In the genomic region with DNA sequence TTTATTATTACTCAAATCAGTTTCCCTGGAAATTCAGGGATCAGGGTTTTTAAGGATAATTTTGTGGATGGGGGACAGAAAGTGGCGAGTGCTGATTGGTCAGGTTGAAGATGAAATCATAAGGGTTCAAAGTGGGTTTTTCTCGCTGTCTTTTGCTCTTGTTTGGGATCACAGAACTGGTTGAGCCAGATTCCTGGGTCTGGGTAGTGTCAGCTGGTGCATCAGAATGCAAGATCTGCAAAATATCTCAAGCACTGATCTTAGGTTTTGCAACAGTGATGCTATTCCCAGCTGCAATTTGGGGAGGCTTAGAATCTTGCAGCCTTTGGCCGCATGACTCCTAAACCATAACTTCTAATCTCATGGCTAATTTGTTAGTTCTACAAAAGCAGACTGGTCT, we compare ENCODE assay signal across 22 cellular contexts. TPM values are rescaled to one million over a fixed set of nuclear protein-coding genes. Genes with fewer than 3 reads are reported as not detected.
"Had no signal": no experiment of that assay in that cellular context is flagged by ENCODE, and none has a peak within 500 bp of the region (broad histone marks: within the 10 kb centered on the region; RNA-seq: fewer than 3 reads in every experiment).

No MANE protein-coding gene starts in this region.

- ATAC-seq: mucosa of descending colon; stimulated activated naive B cell treated with anti-CD40 and anti-IgM and Interleukin-4, amounts not matched to agents 10 μg/mL and 1 μg/mL and 100 μg/mL, for 72 hours had no signal

- H3K4me3 ChIP-seq: cardiac muscle cell, esophagus squamous epithelium, left ventricle myocardium inferior, mucosa of descending colon, neural progenitor cell had no signal

- DNase-seq: activated CD4-positive, alpha-beta T cell treated with anti-CD3 and anti-CD28 coated beads for 1 hour; activated CD8-positive, alpha-beta memory T cell treated with anti-CD3 and anti-CD28 coated beads for 24 hours; activated gamma-delta T cell; amniotic stem cell; dermis blood vessel endothelial cell; effector memory CD4-positive, alpha-beta T cell; esophagus squamous epithelium; hippocampal formation; left ventricle myocardium inferior; mucosa of descending colon; naive B cell; stimulated activated CD4-positive, alpha-beta T cell treated with anti-CD3 and anti-CD28 coated beads, Interleukin-4, amount 100 ng/mL, for 4 hours; stimulated activated naive B cell treated with anti-CD40 and anti-IgM and Interleukin-4, amounts not matched to agents 10 μg/mL and 1 μg/mL and 100 μg/mL, for 72 hours; T1000 had no signal

- H3K9me3 ChIP-seq: esophagus squamous epithelium, left ventricle myocardium inferior, mucosa of descending colon had no signal

- H3K27ac Mint-ChIP-seq: activated naive CD8-positive, alpha-beta T cell; neural progenitor cell; stimulated activated naive B cell treated with anti-CD40 and anti-IgM and Interleukin-4, amounts not matched to agents 10 μg/mL and 1 μg/mL and 100 μg/mL, for 72 hours had no signal

- H3K27me3 Mint-ChIP-seq: activated naive CD8-positive, alpha-beta T cell; naive B cell; stimulated activated naive B cell treated with anti-CD40 and anti-IgM and Interleukin-4, amounts not matched to agents 10 μg/mL and 1 μg/mL and 100 μg/mL, for 72 hours had no signal

- H3K4me3 Mint-ChIP-seq: activated naive CD8-positive, alpha-beta T cell; neural progenitor cell; stimulated activated naive B cell treated with anti-CD40 and anti-IgM and Interleukin-4, amounts not matched to agents 10 μg/mL and 1 μg/mL and 100 μg/mL, for 72 hours had no signal

- H3K36me3 ChIP-seq: cardiac muscle cell, esophagus squamous epithelium, left ventricle myocardium inferior, neural progenitor cell had no signal

- H3K27me3 ChIP-seq: cardiac muscle cell, esophagus squamous epithelium, neural progenitor cell had no signal

- H3K9me3 Mint-ChIP-seq: stimulated activated naive B cell treated with anti-CD40 and anti-IgM and Interleukin-4, amounts not matched to agents 10 μg/mL and 1 μg/mL and 100 μg/mL, for 72 hours had no signal

- H3K4me1 Mint-ChIP-seq: neural progenitor cell had no signal

- H3K4me1 ChIP-seq: left ventricle myocardium inferior, neural progenitor cell had no signal

- H3K36me3 Mint-ChIP-seq: neural progenitor cell had no signal

RNA-seq across cellular contexts. Expression of a gene that starts 9.3 kb away (rescaled TPM):
- total RNA-seq: cardiac muscle cell, endothelial cell of umbilical vein, osteocyte had no signal

RNA-seq across cellular contexts. Expression of a gene that starts 36.4 kb away (rescaled TPM):
- total RNA-seq: osteocyte had no signal

RNA-seq across cellular contexts. Expression of a gene that starts 53.8 kb away (rescaled TPM):
- total RNA-seq: cardiac muscle cell; dermis blood vessel endothelial cell; endothelial cell of umbilical vein; esophagus squamous epithelium; kidney epithelial cell; left ventricle myocardium inferior; mucosa of descending colon; osteocyte; sciatic nerve; T-helper 1 cell treated with Interleukin-12 subunit alpha and Interleukin-12 subunit beta and Interleukin-4 antibody, amounts not matched to agents 30 ng/mL and 1 ng/mL, for 36 hours had no signal
